Comparison of ENCODE assay signal across 7 cellular contexts in genomic region chr16:22436326-22436822, GRCh38.
DNase-seq lines count a peak whose midpoint lies in the region; ATAC-seq and TF ChIP-seq lines count a peak whose summit lies in the region.
"Not testable (repeated sequence)": the region's sequence is repeated elsewhere in the genome, so short reads cannot be mapped to it uniquely, and the experiment has no call there.

No MANE protein-coding gene starts in this region.

- intact Hi-C loops in activated CD4-positive, alpha-beta T cell treated with anti-CD3 and anti-CD28 coated beads for 36 hours (cut with DNase I, micrococcal nuclease), result loop anchor here in 1 of 2 experiments (10.0 kb wide), 1 partner anchor 62 kb away; the partner anchor contains the start of gene CDR2
- intact Hi-C loops in colonic mucosa (cut with DNase I), result not testable (repeated sequence)

- CTCF ChIA-PET in HEK293 (lab: Yijun Ruan, JAX); activated CD4-positive, alpha-beta T cell treated with anti-CD3 and anti-CD28 coated beads for 36 hours (lab: Charles Lee): not testable (repeated sequence)

- not testable (repeated sequence) for TF ChIP-seq CTCF in HEK293 (tag by site-specific recombination; IDR thresholded peaks at IDR 0.05); HL-60 (IDR thresholded peaks at IDR 0.05; ENCODE audit: insufficient read depth, low read length); colonic mucosa (IDR thresholded peaks at IDR 0.05); osteocyte (IDR thresholded peaks at IDR 0.05)

- H3K27me3 Mint-ChIP-seq in activated CD4-positive, alpha-beta T cell treated with anti-CD3 and anti-CD28 coated beads for 36 hours; osteocyte (ENCODE audit: unreplicated experiment): not testable (repeated sequence)

- not testable (repeated sequence) for H3K9me3 ChIP-seq in HEK293 (ENCODE audit: control insufficient read depth, insufficient read depth, low read depth, low read length); colonic mucosa; iPS-18a (ENCODE audit: control insufficient read depth, low read depth, low read length)

- not testable (repeated sequence) for H3K27me3 ChIP-seq in HL-60 (ENCODE audit: insufficient read depth, poor library complexity, severe bottlenecking); colonic mucosa; iPS-18a (ENCODE audit: control insufficient read depth, insufficient read depth, low read length)

- H3K4me1 Mint-ChIP-seq in activated CD4-positive, alpha-beta T cell treated with anti-CD3 and anti-CD28 coated beads for 36 hours; osteocyte (ENCODE audit: unreplicated experiment): not testable (repeated sequence)

- not testable (repeated sequence) for DNase-seq in HL-60 (ENCODE audit: low read depth in 1 of 2, low spot score in 1 of 2); activated CD4-positive, alpha-beta T cell treated with anti-CD3 and anti-CD28 coated beads for 36 hours; colonic mucosa; osteocyte (ENCODE audit: extremely low spot score, unreplicated experiment)

- peak overlapping the region; percentile 73 for H3K4me3 ChIP-seq in HEK293 (ENCODE audit: low read depth, low read length)
- peak overlapping the region; percentile 59 for H3K4me3 ChIP-seq in HL-60 (replicated peaks; ENCODE audit: insufficient read depth, low read length)
- H3K4me3 ChIP-seq in colonic mucosa, result peak overlapping the region; percentile 61
- H3K4me3 ChIP-seq in iPS-18a (ENCODE audit: low read length), result peak overlapping the region; percentile 66

- not testable (repeated sequence) for H3K36me3 ChIP-seq in HEK293 (ENCODE audit: control insufficient read depth in 2 of 2, insufficient read depth in 1 of 2, low read length in 2 of 2); colonic mucosa; iPS-18a (ENCODE audit: control insufficient read depth, low read depth, low read length)

- not testable (repeated sequence) for H3K36me3 Mint-ChIP-seq in activated CD4-positive, alpha-beta T cell treated with anti-CD3 and anti-CD28 coated beads for 36 hours (ENCODE audit: low read depth); osteocyte (ENCODE audit: unreplicated experiment)

- H3K9ac ChIP-seq in colonic mucosa (ENCODE audit: low read depth in 2 of 2, low read length in 2 of 2), result peak overlapping the region in 1 of 2 donors; percentile 63
- peak overlapping the region; percentile 63 for H3K9ac ChIP-seq in iPS-18a (ENCODE audit: low read length)

- H3K27ac Mint-ChIP-seq in activated CD4-positive, alpha-beta T cell treated with anti-CD3 and anti-CD28 coated beads for 36 hours, result peak overlapping the region; percentile 96
- H3K27ac Mint-ChIP-seq in osteocyte (ENCODE audit: unreplicated experiment), result peak overlapping the region; percentile 98

- not testable (repeated sequence) for H3K9me3 Mint-ChIP-seq in activated CD4-positive, alpha-beta T cell treated with anti-CD3 and anti-CD28 coated beads for 36 hours (ENCODE audit: low read depth); osteocyte (ENCODE audit: unreplicated experiment)

- peak overlapping the region; percentile 92 for H3K4me3 Mint-ChIP-seq in activated CD4-positive, alpha-beta T cell treated with anti-CD3 and anti-CD28 coated beads for 36 hours
- peak overlapping the region; percentile 98 for H3K4me3 Mint-ChIP-seq in osteocyte (ENCODE audit: unreplicated experiment)

- H3K4me1 ChIP-seq in HEK293 (ENCODE audit: control insufficient read depth, insufficient read depth, low read length); colonic mucosa; iPS-18a (ENCODE audit: control insufficient read depth, low read depth, low read length): not testable (repeated sequence)

- POLR2A ChIA-PET in HEK293 (lab: Yijun Ruan, JAX), result interaction anchor here (0.7 kb wide), 2 partner anchors 37 to 356 kb away, joined by 4 read pairs; no protein-coding TSS in a partner anchor
- POLR2A ChIA-PET in activated CD4-positive, alpha-beta T cell treated with anti-CD3 and anti-CD28 coated beads for 36 hours (lab: Charles Lee), result not testable (repeated sequence)

- ATAC-seq in GM18520 (IDR thresholded peaks at IDR 0.05; ENCODE audit: unreplicated experiment), result peak; percentile 25
- peak; percentile 43 for ATAC-seq in activated CD4-positive, alpha-beta T cell treated with anti-CD3 and anti-CD28 coated beads for 36 hours

- H3K27ac ChIP-seq in HEK293 (ENCODE audit: extremely low read depth, low read depth, low read length) (peak overlapping the region; percentile 92), HL-60 (replicated peaks) (peak overlapping the region; percentile 89), colonic mucosa (peak overlapping the region; percentile 99)
- H3K27ac ChIP-seq in iPS-18a (ENCODE audit: low read length), result not testable (repeated sequence)
